In genomic region chr11:61331636-61332035, GRCh38 we compare ENCODE assay signal across 7 cellular contexts. TPM values are rescaled to one million over a fixed set of nuclear protein-coding genes. Genes with fewer than 3 reads are reported as not detected.
A peak's percentile ranks its signal among the peaks of the same experiment; 100 is the strongest.
DNase-seq lines count a peak whose midpoint lies in the region; ATAC-seq, FAIRE-seq and TF ChIP-seq lines count a peak whose summit lies in the region.

No MANE protein-coding gene starts in this region.

- H3K36me3 ChIP-seq in HUES64 (ENCODE audit: insufficient read depth, low read length), result peaks cover 43% of the 10 kb centered on the region

- peak overlapping the region; percentile 98 for H3K27ac Mint-ChIP-seq in T-helper 17 cell
- peak overlapping the region; percentile 95 for H3K27ac Mint-ChIP-seq in stimulated activated memory B cell treated with anti-CD40 and anti-IgM and Interleukin-4, amounts not matched to agents 10 μg/mL and 1 μg/mL and 100 μg/mL, for 72 hours

- 84% methylated on average over 6 of the region's 6 CpGs for WGBS in HUES64

- no peak overlapping the region for H3K27ac ChIP-seq in HUES64 (ENCODE audit: low read depth, low read length)

- DNase-seq in T-helper 17 cell (no peak), fibroblast of villous mesenchyme (ENCODE audit: low read depth) (peak; percentile 9), globus pallidus (ENCODE audit: low spot score) (no peak), urothelium cell line (ENCODE audit: low spot score) (no peak)

- H3K9ac ChIP-seq in HUES64 (ENCODE audit: low read depth, low read length), result peak overlapping the region; percentile 97

- no peaks in the 10 kb centered on the region for H3K27me3 ChIP-seq in HUES64 (ENCODE audit: insufficient read depth, low read length)

- peaks cover 41% of the 10 kb centered on the region for H3K4me1 Mint-ChIP-seq in T-helper 17 cell
- H3K4me1 Mint-ChIP-seq in stimulated activated memory B cell treated with anti-CD40 and anti-IgM and Interleukin-4, amounts not matched to agents 10 μg/mL and 1 μg/mL and 100 μg/mL, for 72 hours, result peaks cover 63% of the 10 kb centered on the region

- H3K9me3 ChIP-seq in HUES64 (ENCODE audit: insufficient read depth, low read depth, low read length), result no peaks in the 10 kb centered on the region
- H3K9me3 ChIP-seq in T-helper 17 cell (ENCODE audit: control insufficient read depth, low read length, poor library complexity, severe bottlenecking), result no peaks in the 10 kb centered on the region

- H3K27me3 Mint-ChIP-seq in T-helper 17 cell, result no peaks in the 10 kb centered on the region
- no peaks in the 10 kb centered on the region for H3K27me3 Mint-ChIP-seq in stimulated activated memory B cell treated with anti-CD40 and anti-IgM and Interleukin-4, amounts not matched to agents 10 μg/mL and 1 μg/mL and 100 μg/mL, for 72 hours

- H3K36me3 Mint-ChIP-seq in T-helper 17 cell (ENCODE audit: low read depth), result peaks cover 7% of the 10 kb centered on the region
- H3K36me3 Mint-ChIP-seq in stimulated activated memory B cell treated with anti-CD40 and anti-IgM and Interleukin-4, amounts not matched to agents 10 μg/mL and 1 μg/mL and 100 μg/mL, for 72 hours, result peaks cover 30% of the 10 kb centered on the region

- FAIRE-seq in urothelium cell line (lab: Jason Lieb, UNC), result no peak

- peak overlapping the region; percentile 94 for H3K4me3 Mint-ChIP-seq in T-helper 17 cell
- peak overlapping the region; percentile 94 for H3K4me3 Mint-ChIP-seq in stimulated activated memory B cell treated with anti-CD40 and anti-IgM and Interleukin-4, amounts not matched to agents 10 μg/mL and 1 μg/mL and 100 μg/mL, for 72 hours

- no peaks in the 10 kb centered on the region for H3K9me3 Mint-ChIP-seq in stimulated activated memory B cell treated with anti-CD40 and anti-IgM and Interleukin-4, amounts not matched to agents 10 μg/mL and 1 μg/mL and 100 μg/mL, for 72 hours

- ATAC-seq in T-helper 17 cell, result no peak
- ATAC-seq in stimulated activated memory B cell treated with anti-CD40 and anti-IgM and Interleukin-4, amounts not matched to agents 10 μg/mL and 1 μg/mL and 100 μg/mL, for 72 hours, result no peak
- no peak for ATAC-seq in HG02571 (IDR thresholded peaks at IDR 0.05; ENCODE audit: unreplicated experiment)

- H3K4me3 ChIP-seq in HUES64 (ENCODE audit: low read length) (peak overlapping the region; percentile 84), fibroblast of villous mesenchyme (ENCODE audit: low read depth, low read length) (peak overlapping the region; percentile 89)

- H3K4me1 ChIP-seq in HUES64 (ENCODE audit: insufficient read depth, low read length), result peaks cover 17% of the 10 kb centered on the region; the same call in 1 of the 2 replicates

- TF ChIP-seq CTCF in fibroblast of villous mesenchyme (IDR thresholded peaks at IDR 0.05; ENCODE audit: insufficient read depth, low read depth, low read length), result no peak

RNA-seq across cellular contexts. Expression of gene DDB1, which starts 1.3 kb away (rescaled TPM):
- 149 TPM for polyA plus RNA-seq in HUES64 (2013, experiment 1 of 2)
- 145 TPM for polyA plus RNA-seq in HUES64 (2013, experiment 2 of 2)
- total RNA-seq in T-helper 17 cell (100 to 1,000 TPM; 147 to 184 TPM), fibroblast of villous mesenchyme (252 and 335 TPM in 2 replicates)

RNA-seq across cellular contexts. Expression of gene TKFC, which starts 1.4 kb away (rescaled TPM):
- 34.3 TPM for polyA plus RNA-seq in HUES64 (2013, experiment 1 of 2)
- 33.7 TPM for polyA plus RNA-seq in HUES64 (2013, experiment 2 of 2)
- total RNA-seq in T-helper 17 cell, result 10 to 100 TPM; 39.6 to 41.9 TPM
- 22.9 and 23.7 TPM in 2 replicates for total RNA-seq in fibroblast of villous mesenchyme

RNA-seq across cellular contexts. Expression of gene CYB561A3, which starts 30.0 kb away (rescaled TPM):
- polyA plus RNA-seq in HUES64 (2013, experiment 1 of 2), result 14.9 TPM
- polyA plus RNA-seq in HUES64 (2013, experiment 2 of 2), result 12.7 TPM
- total RNA-seq in T-helper 17 cell (10 to 100 TPM; 32.4 to 35.6 TPM), fibroblast of villous mesenchyme (124 and 144 TPM in 2 replicates)

RNA-seq across cellular contexts. Expression of gene TMEM138, which starts 30.5 kb away (rescaled TPM):
- 22.1 TPM for polyA plus RNA-seq in HUES64 (2013, experiment 1 of 2)
- polyA plus RNA-seq in HUES64 (2013, experiment 2 of 2), result 32.1 TPM
- total RNA-seq in T-helper 17 cell, result 10 to 100 TPM; 46.1 to 48.9 TPM
- 45.7 and 59.2 TPM in 2 replicates for total RNA-seq in fibroblast of villous mesenchyme

RNA-seq across cellular contexts. Expression of gene VWCE, which starts 36.5 kb away (rescaled TPM):
- polyA plus RNA-seq in HUES64 (2013, experiment 1 of 2), result 7.3 TPM
- 6.1 TPM for polyA plus RNA-seq in HUES64 (2013, experiment 2 of 2)
- total RNA-seq in T-helper 17 cell (1 to 10 TPM in 1 of 2 donors, under 1 TPM in 1; 0.65 to 1.4 TPM), fibroblast of villous mesenchyme (1.3 and 2.2 TPM in 2 replicates)
